Comparison of ENCODE assay signal across 8 cellular contexts in genomic region chr9:121278535-121279169, GRCh38. TPM values are rescaled to one million over a fixed set of nuclear protein-coding genes. Genes with fewer than 3 reads are reported as not detected.
A peak's percentile ranks its signal among the peaks of the same experiment; 100 is the strongest.
DNase-seq lines count a peak whose midpoint lies in the region; ATAC-seq, FAIRE-seq and TF ChIP-seq lines count a peak whose summit lies in the region.

No MANE protein-coding gene starts in this region.

- H3K4me3 ChIP-seq in AG10803 (ENCODE audit: low read length) (peak overlapping the region; percentile 5; the same call in 1 of the 2 replicates), MM.1S (ENCODE audit: low read length) (no peak overlapping the region), WI38 (ENCODE audit: low read depth, low read length) (peak overlapping the region; percentile 45), epithelial cell of esophagus (ENCODE audit: low read length) (no peak overlapping the region)

- no peaks in the 10 kb centered on the region for H3K36me3 ChIP-seq in MM.1S (replicated peaks; ENCODE audit: insufficient read depth, low read length)

- H3K9ac ChIP-seq in MM.1S (ENCODE audit: low read length) = no peak overlapping the region

- no peaks in the 10 kb centered on the region for H3K9me3 ChIP-seq in MM.1S (replicated peaks; ENCODE audit: insufficient read depth, low read length)

- no peaks in the 10 kb centered on the region for H3K9me2 ChIP-seq in MM.1S (replicated peaks; ENCODE audit: insufficient read depth, low read length)

- peak overlapping the region; percentile 27; the same call in 1 of the 2 replicates for H2AFZ ChIP-seq in MM.1S (ENCODE audit: low read length)

- H3K79me2 ChIP-seq in MM.1S (ENCODE audit: low read length) = no peaks in the 10 kb centered on the region

- H3K4me1 ChIP-seq in MM.1S (ENCODE audit: low read length) = 0 out of 2 replicates have a peak, but pooled peaks cover 5% of the 10 kb centered on the region

- TF ChIP-seq CTCF in AG10803 (conservative IDR thresholded peaks at IDR 0.05; ENCODE audit: low read length) (peak; percentile 75), MM.1S (IDR thresholded peaks at IDR 0.05; ENCODE audit: low read length) (peak; percentile 82), WI38 (IDR thresholded peaks at IDR 0.05; ENCODE audit: low read depth, low read length) (peak; percentile 70), epithelial cell of esophagus (IDR thresholded peaks at IDR 0.05; ENCODE audit: insufficient read depth, low read depth, low read length, missing control alignments) (peak; percentile 89)

- ATAC-seq in GM19452 (IDR thresholded peaks at IDR 0.05; ENCODE audit: unreplicated experiment) = no peak

- no peaks in the 10 kb centered on the region for H3F3A ChIP-seq in MM.1S (ENCODE audit: insufficient read depth, low read length)

- no peak overlapping the region for H3K4me2 ChIP-seq in MM.1S (ENCODE audit: low read depth, low read length)

- no peak for TF ChIP-seq POLR2A in GM12891 (IDR thresholded peaks at IDR 0.05; ENCODE audit: low read depth, low read length)

- FAIRE-seq in GM12891 (lab: Jason Lieb, UNC) = no peak

- DNase-seq in AG10803 (ENCODE audit: low read depth) (peak; percentile 100), GM12891 (ENCODE audit: insufficient read length, low spot score) (peak; percentile 36), MM.1S (peak; percentile 56), epithelial cell of esophagus (ENCODE audit: low read depth) (peak; percentile 95), mucosa of gallbladder (ENCODE audit: low spot score) (peak; percentile 80)

- no peaks in the 10 kb centered on the region for H3K27me3 ChIP-seq in MM.1S (replicated peaks; ENCODE audit: insufficient read depth, low read length)

- H3K27ac ChIP-seq in MM.1S (ENCODE audit: low read length) (no peak overlapping the region), temporal lobe (ENCODE audit: low read depth, low read length) (peak overlapping the region; percentile 97)

- no peaks in the 10 kb centered on the region for H4K20me1 ChIP-seq in MM.1S (ENCODE audit: insufficient read depth, low read length)

TF ChIP-seq in GM12891, 5 proteins besides CTCF, POLR2A, EP300 and RAD21:
- TF ChIP-seq SPI1 (IDR thresholded peaks at IDR 0.05; ENCODE audit: low read depth, low read length) = no peak
- no peak for TF ChIP-seq PAX5 (IDR thresholded peaks at IDR 0.05; ENCODE audit: insufficient read depth, low read length, severe bottlenecking)
- TF ChIP-seq POLR2AphosphoS5 (IDR thresholded peaks at IDR 0.05; ENCODE audit: low read depth, low read length) = no peak
- TF ChIP-seq TAF1 (IDR thresholded peaks at IDR 0.05; ENCODE audit: low read depth, low read length) = no peak
- TF ChIP-seq POU2F2 (IDR thresholded peaks at IDR 0.05; ENCODE audit: low read depth, low read length) = no peak

RNA-seq across cellular contexts. Expression of gene GSN, which starts 10.7 kb away (rescaled TPM):
- polyA plus RNA-seq in GM12891 (2012; ENCODE audit: low read depth, missing spikeins) = 16.4 TPM
- total RNA-seq in mucosa of gallbladder (521 TPM), temporal lobe (18.2 TPM)

Comparison
In these comparisons a context has a peak if more than half of its experiments do, and no peak if none do; other contexts are left out.
1. DNase-seq: peak in every context shown above with its lines; median percentile 100 in AG10803; 95 in epithelial cell of esophagus; 80 in mucosa of gallbladder; 56 in MM.1S; 36 in GM12891.
2. H3K4me3 ChIP-seq: peak in AG10803 (single experiment) and WI38 (single experiment); none in MM.1S (single experiment) and epithelial cell of esophagus (single experiment).
3. RNA of gene GSN, which starts 10.7 kb away (total RNA-seq): 521 TPM in mucosa of gallbladder (single experiment); 18.2 TPM in temporal lobe (single experiment); every median in the first group is over 10 times any median in the second.
4. Peak in every context shown above with its lines, with median percentiles within 50 percentile points of each other: CTCF ChIP-seq.